Comparison of ENCODE assay signal across 1 cellular context in genomic region chr6:21987501-21987957, GRCh38.
TF ChIP-seq lines count a peak whose summit lies in the region.

No MANE protein-coding gene starts in this region.

TF ChIP-seq in K562, 482 proteins besides CTCF, POLR2A, EP300 and RAD21 (continued from another document and continues in another):
- TF ChIP-seq PRPF4 (IDR thresholded peaks at IDR 0.05; ENCODE audit: insufficient read depth, low read depth, low read length, poor library complexity, severe bottlenecking) (no peak), ZNF212 (CRISPR knock-in tag; IDR thresholded peaks at IDR 0.05) (no peak), LCOR (CRISPR knock-in tag; IDR thresholded peaks at IDR 0.05) (no peak), BCL6 (CRISPR knock-in tag; IDR thresholded peaks at IDR 0.05) (no peak), POLR3G (IDR thresholded peaks at IDR 0.05; ENCODE audit: extremely low read depth, insufficient read length, insufficient replicate concordance) (no peak), PCBP1 (IDR thresholded peaks at IDR 0.05; ENCODE audit: low read depth, low read length, poor library complexity, severe bottlenecking) (no peak), ATF1 (CRISPR knock-in tag; IDR thresholded peaks at IDR 0.05) (no peak), ATF1 (tag; IDR thresholded peaks at IDR 0.05) (peak; percentile 72), E2F3 (CRISPR knock-in tag; IDR thresholded peaks at IDR 0.05) (no peak), ZNF445 (CRISPR knock-in tag; IDR thresholded peaks at IDR 0.05; ENCODE audit: low read depth) (no peak), ZC3H11A (IDR thresholded peaks at IDR 0.05; ENCODE audit: low read depth, low read length) (no peak), CEBPG (CRISPR knock-in tag; IDR thresholded peaks at IDR 0.05) (no peak), CEBPG (tag; conservative IDR thresholded peaks at IDR 0.05 in 1 of 2, IDR thresholded peaks at IDR 0.05 in 1 of 2) (peak; percentile 77 to 84), XRCC4 (IDR thresholded peaks at IDR 0.05; ENCODE audit: extremely low read depth, insufficient read depth, insufficient read length) (no peak), PBX2 (CRISPR knock-in tag; IDR thresholded peaks at IDR 0.05; ENCODE audit: low read depth) (no peak), PBX2 (tag; conservative IDR thresholded peaks at IDR 0.05; ENCODE audit: low read depth) (no peak), ATF6 (CRISPR knock-in tag; IDR thresholded peaks at IDR 0.05) (no peak), MBD2 (IDR thresholded peaks at IDR 0.05; ENCODE audit: borderline replicate concordance, low read depth) (no peak), EHMT2 (IDR thresholded peaks at IDR 0.05) (peak; percentile 55; the same call in 1 of the 2 replicates), MYBL2 (IDR thresholded peaks at IDR 0.05; ENCODE audit: low read depth) (no peak), MYBL2 (CRISPR knock-in tag; IDR thresholded peaks at IDR 0.05; ENCODE audit: borderline replicate concordance) (no peak), NFYB (IDR thresholded peaks at IDR 0.05; ENCODE audit: extremely low read depth, insufficient read length) (no peak), HMG20A (CRISPR knock-in tag; conservative IDR thresholded peaks at IDR 0.05) (no peak), HNRNPH1 (optimal IDR thresholded peaks at IDR 0.05; ENCODE audit: low read depth, low read length) (no peak), MXD1 (CRISPR knock-in tag; IDR thresholded peaks at IDR 0.05; ENCODE audit: borderline replicate concordance, poor library complexity, severe bottlenecking) (no peak), CBFB (CRISPR knock-in tag; IDR thresholded peaks at IDR 0.05) (no peak), BRD9 (IDR thresholded peaks at IDR 0.05; ENCODE audit: low read depth, partially characterized antibody) (no peak), SAFB2 (IDR thresholded peaks at IDR 0.05; ENCODE audit: borderline replicate concordance, low read depth, low read length, severe bottlenecking) (no peak), SIN3B (IDR thresholded peaks at IDR 0.05; ENCODE audit: low read depth) (no peak), NFIC (IDR thresholded peaks at IDR 0.05) (no peak), ZNF699 (CRISPR knock-in tag; IDR thresholded peaks at IDR 0.05; ENCODE audit: insufficient replicate concordance) (no peak), ZNF764 (CRISPR knock-in tag; IDR thresholded peaks at IDR 0.05; ENCODE audit: low read depth) (no peak), RBM14 (IDR thresholded peaks at IDR 0.05; ENCODE audit: borderline replicate concordance, insufficient read depth, low read depth, low read length) (no peak), MTA3 (IDR thresholded peaks at IDR 0.05; ENCODE audit: borderline replicate concordance) (no peak), ZNF197 (CRISPR knock-in tag; IDR thresholded peaks at IDR 0.05; ENCODE audit: low read depth) (no peak), SRSF7 (optimal IDR thresholded peaks at IDR 0.05; ENCODE audit: low read depth, low read length) (no peak), ZNF75A (CRISPR knock-in tag; IDR thresholded peaks at IDR 0.05) (no peak), NCOA6 (IDR thresholded peaks at IDR 0.05) (no peak), CBX1 (IDR thresholded peaks at IDR 0.05; ENCODE audit: low read depth) (no peak), HEY1 (CRISPR knock-in tag; IDR thresholded peaks at IDR 0.05; ENCODE audit: borderline replicate concordance) (no peak), ZNF133 (CRISPR knock-in tag; IDR thresholded peaks at IDR 0.05) (no peak), RBM25 (IDR thresholded peaks at IDR 0.05; ENCODE audit: low read depth, low read length, severe bottlenecking) (no peak), RB1 (IDR thresholded peaks at IDR 0.05; ENCODE audit: low read depth) (no peak), PYGO2 (tag; IDR thresholded peaks at IDR 0.05) (no peak), PPARD (CRISPR knock-in tag; IDR thresholded peaks at IDR 0.05) (no peak), CBX2 (IDR thresholded peaks at IDR 0.05; ENCODE audit: insufficient read depth, low read length, poor library complexity, severe bottlenecking) (no peak), BMI1 (IDR thresholded peaks at IDR 0.05; ENCODE audit: low read length) (no peak), USF1 (CRISPR knock-in tag; IDR thresholded peaks at IDR 0.05) (peak; percentile 82), GTF2F1 (IDR thresholded peaks at IDR 0.05; ENCODE audit: low read depth, low read length) (no peak), ZNF140 (CRISPR knock-in tag; IDR thresholded peaks at IDR 0.05) (no peak), RNF219 (CRISPR knock-in tag; IDR thresholded peaks at IDR 0.05) (no peak), ZSCAN29 (IDR thresholded peaks at IDR 0.05) (no peak), TGIF2 (CRISPR knock-in tag; IDR thresholded peaks at IDR 0.05) (no peak), RBM17 (IDR thresholded peaks at IDR 0.05; ENCODE audit: borderline replicate concordance, low read depth, low read length) (no peak), SMAD3 (CRISPR knock-in tag; conservative IDR thresholded peaks at IDR 0.05) (no peak), CSDE1 (IDR thresholded peaks at IDR 0.05) (no peak), ZNF280B (CRISPR knock-in tag; IDR thresholded peaks at IDR 0.05) (no peak), ZNF3 (CRISPR knock-in tag; IDR thresholded peaks at IDR 0.05) (no peak), ZC3H4 (CRISPR knock-in tag; IDR thresholded peaks at IDR 0.05; ENCODE audit: borderline replicate concordance) (no peak)
- TF ChIP-seq, protein P1, sequence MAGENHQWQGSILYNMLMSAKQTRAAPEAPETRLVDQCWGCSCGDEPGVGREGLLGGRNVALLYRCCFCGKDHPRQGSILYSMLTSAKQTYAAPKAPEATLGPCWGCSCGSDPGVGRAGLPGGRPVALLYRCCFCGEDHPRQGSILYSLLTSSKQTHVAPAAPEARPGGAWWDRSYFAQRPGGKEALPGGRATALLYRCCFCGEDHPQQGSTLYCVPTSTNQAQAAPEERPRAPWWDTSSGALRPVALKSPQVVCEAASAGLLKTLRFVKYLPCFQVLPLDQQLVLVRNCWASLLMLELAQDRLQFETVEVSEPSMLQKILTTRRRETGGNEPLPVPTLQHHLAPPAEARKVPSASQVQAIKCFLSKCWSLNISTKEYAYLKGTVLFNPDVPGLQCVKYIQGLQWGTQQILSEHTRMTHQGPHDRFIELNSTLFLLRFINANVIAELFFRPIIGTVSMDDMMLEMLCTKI (IDR thresholded peaks at IDR 0.05; ENCODE audit: partially characterized antibody) = no peak
- TF ChIP-seq, protein P2, sequence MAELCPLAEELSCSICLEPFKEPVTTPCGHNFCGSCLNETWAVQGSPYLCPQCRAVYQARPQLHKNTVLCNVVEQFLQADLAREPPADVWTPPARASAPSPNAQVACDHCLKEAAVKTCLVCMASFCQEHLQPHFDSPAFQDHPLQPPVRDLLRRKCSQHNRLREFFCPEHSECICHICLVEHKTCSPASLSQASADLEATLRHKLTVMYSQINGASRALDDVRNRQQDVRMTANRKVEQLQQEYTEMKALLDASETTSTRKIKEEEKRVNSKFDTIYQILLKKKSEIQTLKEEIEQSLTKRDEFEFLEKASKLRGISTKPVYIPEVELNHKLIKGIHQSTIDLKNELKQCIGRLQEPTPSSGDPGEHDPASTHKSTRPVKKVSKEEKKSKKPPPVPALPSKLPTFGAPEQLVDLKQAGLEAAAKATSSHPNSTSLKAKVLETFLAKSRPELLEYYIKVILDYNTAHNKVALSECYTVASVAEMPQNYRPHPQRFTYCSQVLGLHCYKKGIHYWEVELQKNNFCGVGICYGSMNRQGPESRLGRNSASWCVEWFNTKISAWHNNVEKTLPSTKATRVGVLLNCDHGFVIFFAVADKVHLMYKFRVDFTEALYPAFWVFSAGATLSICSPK (IDR thresholded peaks at IDR 0.05; ENCODE audit: borderline replicate concordance) = no peak
- TF ChIP-seq, protein P3, sequence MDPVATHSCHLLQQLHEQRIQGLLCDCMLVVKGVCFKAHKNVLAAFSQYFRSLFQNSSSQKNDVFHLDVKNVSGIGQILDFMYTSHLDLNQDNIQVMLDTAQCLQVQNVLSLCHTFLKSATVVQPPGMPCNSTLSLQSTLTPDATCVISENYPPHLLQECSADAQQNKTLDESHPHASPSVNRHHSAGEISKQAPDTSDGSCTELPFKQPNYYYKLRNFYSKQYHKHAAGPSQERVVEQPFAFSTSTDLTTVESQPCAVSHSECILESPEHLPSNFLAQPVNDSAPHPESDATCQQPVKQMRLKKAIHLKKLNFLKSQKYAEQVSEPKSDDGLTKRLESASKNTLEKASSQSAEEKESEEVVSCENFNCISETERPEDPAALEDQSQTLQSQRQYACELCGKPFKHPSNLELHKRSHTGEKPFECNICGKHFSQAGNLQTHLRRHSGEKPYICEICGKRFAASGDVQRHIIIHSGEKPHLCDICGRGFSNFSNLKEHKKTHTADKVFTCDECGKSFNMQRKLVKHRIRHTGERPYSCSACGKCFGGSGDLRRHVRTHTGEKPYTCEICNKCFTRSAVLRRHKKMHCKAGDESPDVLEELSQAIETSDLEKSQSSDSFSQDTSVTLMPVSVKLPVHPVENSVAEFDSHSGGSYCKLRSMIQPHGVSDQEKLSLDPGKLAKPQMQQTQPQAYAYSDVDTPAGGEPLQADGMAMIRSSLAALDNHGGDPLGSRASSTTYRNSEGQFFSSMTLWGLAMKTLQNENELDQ (CRISPR knock-in tag; IDR thresholded peaks at IDR 0.05; ENCODE audit: borderline replicate concordance) = no peak
- TF ChIP-seq, protein P4, sequence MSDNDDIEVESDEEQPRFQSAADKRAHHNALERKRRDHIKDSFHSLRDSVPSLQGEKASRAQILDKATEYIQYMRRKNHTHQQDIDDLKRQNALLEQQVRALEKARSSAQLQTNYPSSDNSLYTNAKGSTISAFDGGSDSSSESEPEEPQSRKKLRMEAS (CRISPR knock-in tag; IDR thresholded peaks at IDR 0.05) = no peak
